In the genomic region with DNA sequence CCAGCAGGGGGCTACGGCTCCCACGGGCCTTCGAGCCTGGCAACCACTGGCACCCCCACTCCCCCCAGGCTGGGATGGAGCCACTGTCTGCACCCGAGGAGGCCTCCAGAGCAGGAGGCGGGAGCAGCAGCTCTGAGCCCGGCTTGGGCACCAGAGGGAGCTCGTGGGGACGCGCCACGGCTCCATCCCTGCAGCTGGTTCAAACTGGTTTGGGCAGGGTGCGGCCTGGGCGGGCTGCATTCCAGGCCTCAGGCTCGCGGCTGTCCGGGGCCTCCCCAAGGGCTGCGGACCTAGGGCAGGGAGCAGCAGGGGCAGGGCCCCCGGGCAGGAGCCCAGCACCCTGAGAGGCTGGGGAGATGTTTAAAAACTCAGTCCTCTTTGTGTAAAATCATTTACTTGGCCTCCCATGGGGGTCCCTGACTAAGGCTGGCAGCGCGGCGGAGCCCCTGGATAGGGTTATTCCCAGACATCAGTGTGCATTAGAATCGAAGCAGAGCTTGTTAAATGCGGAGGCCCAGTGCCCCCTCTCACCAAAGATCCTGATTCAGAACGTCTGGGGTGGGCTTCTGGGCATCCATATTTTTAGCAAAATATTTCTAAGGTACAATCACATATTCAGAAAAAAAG, we compare ENCODE assay signal across 8 cellular contexts. TPM values are rescaled to one million over a fixed set of nuclear protein-coding genes. Genes with fewer than 3 reads are reported as not detected.
DNase-seq lines count a peak whose midpoint lies in the region; ATAC-seq and TF ChIP-seq lines count a peak whose summit lies in the region.

No MANE protein-coding gene starts in this region.

- ATAC-seq in GM21786 (IDR thresholded peaks at IDR 0.05; ENCODE audit: unreplicated experiment), result peak; percentile 59

- peak; percentile 86 for TF ChIP-seq CTCF in parathyroid adenoma (IDR thresholded peaks at IDR 0.05)
- peak; percentile 42 to 88 (median 76) for TF ChIP-seq CTCF in thyroid gland (IDR thresholded peaks at IDR 0.05)

- peak overlapping the region; percentile 32 for H3K4me2 ChIP-seq in parathyroid adenoma (ENCODE audit: low read length)

- H3K79me2 ChIP-seq in parathyroid adenoma, result peaks cover 3% of the 10 kb centered on the region

- intact Hi-C loops in thyroid gland (cut with DNase I), result loop anchor here (5.0 kb wide), 1 partner anchor 137 kb away; no protein-coding TSS in a partner anchor

- H3K27me3 ChIP-seq in parathyroid adenoma (ENCODE audit: control insufficient read depth, insufficient read depth, low read length), result no peaks in the 10 kb centered on the region
- no peaks in the 10 kb centered on the region for H3K27me3 ChIP-seq in thyroid gland

- H3K4me1 ChIP-seq in parathyroid adenoma (peaks cover 17% of the 10 kb centered on the region), thyroid gland (peaks cover 4 to 21% of the 10 kb centered on the region in 2 donors)

- peaks cover 11% of the 10 kb centered on the region for H3K4me1 Mint-ChIP-seq in activated naive CD4-positive, alpha-beta T cell treated with anti-CD3 and anti-CD28 coated beads, Interleukin-2, amount 50 U/mL, for 24 hours

- H3K9me3 Mint-ChIP-seq in activated naive CD4-positive, alpha-beta T cell treated with anti-CD3 and anti-CD28 coated beads, Interleukin-2, amount 50 U/mL, for 24 hours, result no peaks in the 10 kb centered on the region

- peak in 1 of 2 donors; percentile 50 for TF ChIP-seq POLR2A in thyroid gland (IDR thresholded peaks at IDR 0.05)

- H3K4me3 ChIP-seq in parathyroid adenoma (ENCODE audit: low read depth, low read length) (no peak overlapping the region), thyroid gland (replicated peaks in 1 of 3) (no peak overlapping the region)

- WGBS in thyroid gland, 2 donors, result 29 to 30% methylated on average over 6 to 9 of the region's 23 CpGs

- peak overlapping the region; percentile 35 for H3K27ac Mint-ChIP-seq in activated naive CD4-positive, alpha-beta T cell treated with anti-CD3 and anti-CD28 coated beads, Interleukin-2, amount 50 U/mL, for 24 hours

- H3K27ac ChIP-seq in parathyroid adenoma (peak overlapping the region; percentile 83), thyroid gland (peak overlapping the region; percentile 79 to 87 (median 87))

- no peaks in the 10 kb centered on the region for H3K27me3 Mint-ChIP-seq in activated naive CD4-positive, alpha-beta T cell treated with anti-CD3 and anti-CD28 coated beads, Interleukin-2, amount 50 U/mL, for 24 hours

- H3K36me3 ChIP-seq in parathyroid adenoma (ENCODE audit: control insufficient read depth, insufficient read depth, low read length) (no peaks in the 10 kb centered on the region), thyroid gland (no peaks in the 10 kb centered on the region)

- DNase-seq in ELF-1 (ENCODE audit: low read depth, low spot score) (peak; percentile 97), LHCN-M2 (ENCODE audit: low read depth) (peak; percentile 93), SK-N-DZ (ENCODE audit: low spot score) (peak; percentile 91), glomerular visceral epithelial cell (ENCODE audit: extremely low spot score) (peak; percentile 96), thyroid gland (peak; percentile 93 to 95)

- H3K4me3 Mint-ChIP-seq in activated naive CD4-positive, alpha-beta T cell treated with anti-CD3 and anti-CD28 coated beads, Interleukin-2, amount 50 U/mL, for 24 hours, result peak overlapping the region; percentile 58

- H3K36me3 Mint-ChIP-seq in activated naive CD4-positive, alpha-beta T cell treated with anti-CD3 and anti-CD28 coated beads, Interleukin-2, amount 50 U/mL, for 24 hours, result no peaks in the 10 kb centered on the region

- H3K9ac ChIP-seq in parathyroid adenoma, result no peak overlapping the region

- H3K9me3 ChIP-seq in parathyroid adenoma (ENCODE audit: control insufficient read depth, low read length), result no peaks in the 10 kb centered on the region
- no peaks in the 10 kb centered on the region for H3K9me3 ChIP-seq in thyroid gland

- peak overlapping the region; percentile 100 for H2AFZ ChIP-seq in parathyroid adenoma

RNA-seq across cellular contexts. Expression of a gene that starts 4.1 kb away (rescaled TPM):
- 9.7 and 14.5 TPM in 2 replicates for total RNA-seq in LHCN-M2 (2014; rRNA removed)
- polyA plus RNA-seq in LHCN-M2 (2012), result 12.1 TPM
- 18.4 and 26.0 TPM in 2 replicates for polyA plus RNA-seq in SK-N-DZ (2014; cell fraction: cytosol; rRNA removed)
- polyA plus RNA-seq in SK-N-DZ (2014; cell fraction: nucleus; rRNA removed), result 28.8 and 32.0 TPM in 2 replicates
- 10 to 100 TPM in 3 of 4 donors, 1 to 10 TPM in 1; 6.6 to 15.7 (median 13.1) TPM for total RNA-seq in thyroid gland

RNA-seq across cellular contexts. Expression of a gene that starts 59.4 kb away (rescaled TPM):
- total RNA-seq in LHCN-M2 (2014; rRNA removed) (0.06 and 0.90 TPM in 2 replicates), thyroid gland (10 to 100 TPM; 14.3 to 18.1 (median 17.7) TPM)
- polyA plus RNA-seq in LHCN-M2 (2012), result 0.02 TPM
- 3.8 TPM in 2 replicates for polyA plus RNA-seq in SK-N-DZ (2014; cell fraction: cytosol; rRNA removed)
- 1.4 and 2.2 TPM in 2 replicates for polyA plus RNA-seq in SK-N-DZ (2014; cell fraction: nucleus; rRNA removed)
